ENCODE assay signal across 7 cellular contexts in the genomic region with DNA sequence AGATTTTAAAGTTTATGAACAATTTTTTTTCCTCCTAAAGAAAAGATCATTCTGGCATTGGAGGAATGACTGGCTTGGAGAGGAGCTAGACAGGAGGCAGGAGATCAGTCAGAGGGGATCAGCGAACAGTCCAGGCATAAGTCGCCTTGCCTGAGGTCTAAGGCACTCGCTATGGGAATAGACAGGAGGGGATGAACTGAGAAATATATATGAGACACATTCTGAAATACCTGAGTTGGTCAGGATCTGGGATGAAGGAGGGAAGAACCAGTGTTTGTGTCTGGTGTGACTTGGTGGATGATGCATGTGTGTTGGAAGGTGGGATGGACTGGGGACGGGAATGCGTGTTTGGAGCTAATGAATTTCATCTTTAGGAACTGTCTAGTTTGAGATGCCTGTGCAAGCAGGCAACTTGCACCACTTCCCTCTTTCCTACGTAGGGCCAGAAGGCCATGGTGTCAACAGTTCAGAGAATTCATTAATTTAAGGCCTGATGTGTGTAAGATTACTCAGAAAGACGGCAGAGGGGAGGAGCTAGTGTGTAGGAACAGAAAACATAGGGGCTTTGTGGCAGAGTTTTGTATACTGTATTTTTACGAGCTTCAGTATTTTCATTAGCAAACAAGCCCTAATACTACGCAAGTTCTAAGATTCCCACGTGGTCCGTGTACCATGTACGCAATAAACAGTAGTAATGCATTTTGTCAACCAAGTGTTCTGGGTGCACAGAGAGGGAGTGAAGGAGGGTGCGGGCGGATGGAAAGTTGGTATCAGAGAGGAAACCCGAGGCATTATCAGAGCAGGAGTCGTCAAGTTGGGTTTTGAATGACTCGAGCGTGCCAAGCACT. TPM values are rescaled to one million over a fixed set of nuclear protein-coding genes. Genes with fewer than 3 reads are reported as not detected.
DNase-seq lines count a peak whose midpoint lies in the region; ATAC-seq, FAIRE-seq and TF ChIP-seq lines count a peak whose summit lies in the region.

No MANE protein-coding gene starts in this region.

- H2AFZ ChIP-seq in K562 (ENCODE audit: low read depth, low read length): peak overlapping the region; percentile 99

- H3K27me3 ChIP-seq in SJCRH30 (no peaks in the 10 kb centered on the region), K562 (ENCODE audit: control insufficient read depth in 2 of 2, insufficient read depth in 2 of 2, low read length in 2 of 2) (no peaks in the 10 kb centered on the region), kidney epithelial cell (ENCODE audit: control insufficient read depth, insufficient read depth, low read length) (no peaks in the 10 kb centered on the region)

- CTCF ChIA-PET in K562 (lab: Yijun Ruan, JAX; ENCODE audit: low intra/inter-chr PET ratio): no interaction called here

- in situ Hi-C loops in K562 (cut with MboI): no loop called here

- H4K20me1 ChIP-seq in K562 (replicated peaks; ENCODE audit: control insufficient read depth, insufficient read depth, low read length): no peaks in the 10 kb centered on the region

- H3K9ac ChIP-seq in K562 (ENCODE audit: insufficient read depth in 1 of 2, low read depth in 2 of 2, low read length in 2 of 2): peak overlapping the region; percentile 75 to 96; a peak in 3 of 4 replicates

- peaks cover 9% of the 10 kb centered on the region; the same call in 1 of the 2 replicates for H3K36me3 ChIP-seq in SJCRH30
- peaks cover 31% of the 10 kb centered on the region for H3K36me3 ChIP-seq in K562 (ENCODE audit: control insufficient read depth, insufficient read depth, low read length)
- H3K36me3 ChIP-seq in kidney epithelial cell (ENCODE audit: control insufficient read depth, insufficient read depth, low read length): no peaks in the 10 kb centered on the region

- intact Hi-C loops in K562 (cut with micrococcal nuclease): no loop called here

- H3K9me3 ChIP-seq in SJCRH30 (replicated peaks): no peaks in the 10 kb centered on the region
- no peaks in the 10 kb centered on the region for H3K9me3 ChIP-seq in K562 (replicated peaks; ENCODE audit: control insufficient read depth, insufficient read depth, low read depth, low read length)

- H3K4me1 ChIP-seq in SJCRH30 (peaks cover 8% of the 10 kb centered on the region; the same call in 1 of the 2 replicates), K562 (replicated peaks in 1 of 2; ENCODE audit: control insufficient read depth in 2 of 2, insufficient read depth in 2 of 2, low read length in 2 of 2) (peaks cover 0 to 25% of the 10 kb centered on the region in 2 experiments; a peak in 2 of 5 replicates)

- peak overlapping the region; percentile 53; the same call in 1 of the 2 replicates for H3K27ac ChIP-seq in SJCRH30
- H3K27ac ChIP-seq in K562 (ENCODE audit: extremely low read depth, low read depth, low read length): peak overlapping the region; percentile 79

- TF ChIP-seq CTCF in K562 (IDR thresholded peaks at IDR 0.05 in 2 of 3, conservative IDR thresholded peaks at IDR 0.05 in 1 of 3; ENCODE audit: insufficient read depth in 2 of 3, low read depth in 1 of 3, low read length in 3 of 3) (no peak), kidney epithelial cell (IDR thresholded peaks at IDR 0.05; ENCODE audit: insufficient read depth, low read length, poor library complexity, severe bottlenecking) (no peak)

- H3K4me2 ChIP-seq in K562 (ENCODE audit: insufficient read depth, low read length): peak overlapping the region; percentile 99

- H3K4me3 ChIP-seq in SJCRH30 (peak overlapping the region; percentile 93), K562 (peak overlapping the region; percentile 70), kidney epithelial cell (ENCODE audit: low read depth, low read length) (peak overlapping the region; percentile 84)

- FAIRE-seq in K562 (lab: Jason Lieb, UNC): peak; percentile 61

- peak in 1 of 2 experiments; percentile 15 for DNase-seq in SJCRH30
- DNase-seq in K562 (ENCODE audit: extremely low read depth in 1 of 4, low spot score in 3 of 4): peak in 2 of 4 experiments; percentile 44 to 64
- DNase-seq in kidney epithelial cell (ENCODE audit: low read depth): no peak
- peak; percentile 17 to 63 (median 29) for DNase-seq in stimulated activated CD4-positive, alpha-beta T cell treated with anti-CD3 and anti-CD28 coated beads, TNF-alpha, amount 100 ng/mL, for 24 hours (ENCODE audit: low read depth in 3 of 3)
- no peak for DNase-seq in midbrain (lab: John Stamatoyannopoulos, UW)

- H3K79me2 ChIP-seq in K562 (ENCODE audit: control insufficient read depth, insufficient read depth, low read length): peaks cover 31% of the 10 kb centered on the region

- no peak for TF ChIP-seq POLR2A in K562 (conservative IDR thresholded peaks at IDR 0.05)

- no peaks in the 10 kb centered on the region for H3K9me1 ChIP-seq in K562 (ENCODE audit: control insufficient read depth, insufficient read depth, low read length)

- BruUV-seq in K562 (replicated peaks; lab: Mats Ljungman, UMichigan): TSS peak; percentile 45

- WGBS in K562 (ENCODE audit: insufficient coverage, low coverage, missing lambda C conversion rate): 1% methylated on average over 18 of the region's 18 CpGs

- no peak for TF ChIP-seq RAD21 in K562 (CRISPR knock-in tag; conservative IDR thresholded peaks at IDR 0.05 in 1 of 2, IDR thresholded peaks at IDR 0.05 in 1 of 2)

- ATAC-seq in GM18909 (IDR thresholded peaks at IDR 0.05; ENCODE audit: poor library complexity, unreplicated experiment): peak; percentile 23
- ATAC-seq in HG02981 (IDR thresholded peaks at IDR 0.05; ENCODE audit: unreplicated experiment): peak; percentile 15
- ATAC-seq in K562: peak; percentile 59

- TF ChIP-seq EP300 in K562 (IDR thresholded peaks at IDR 0.05; ENCODE audit: low read length): peak; percentile 21; the same call in 1 of the 2 replicates

- POLR2A ChIA-PET in K562 (lab: Yijun Ruan, JAX): interaction anchor here (1.0 to 3.9 kb wide), 5 partner anchors 11 to 522 kb away, joined by 4 to 12 read pairs (median 4); a partner anchor contains a TSS

TF ChIP-seq in K562, 482 proteins besides CTCF, POLR2A, EP300 and RAD21 (continues in another document):
- TF ChIP-seq ELF1 (tag; IDR thresholded peaks at IDR 0.05) (0 out of 2 replicates have a peak, but pooled peaks have one; percentile 25), TEAD2 (tag; IDR thresholded peaks at IDR 0.05) (no peak), MBD2 (IDR thresholded peaks at IDR 0.05; ENCODE audit: borderline replicate concordance, low read depth) (no peak), CEBPB (tag; IDR thresholded peaks at IDR 0.05) (0 out of 2 replicates have a peak, but pooled peaks have one; percentile 29), RCOR1 (IDR thresholded peaks at IDR 0.05; ENCODE audit: borderline replicate concordance in 1 of 2, low read depth in 2 of 2, low read length in 2 of 2) (0 out of 4 replicates have a peak, but pooled peaks of 1 of the 2 experiments have one; percentile 12), RUNX1 (IDR thresholded peaks at IDR 0.05; ENCODE audit: low read depth) (no peak), ATF7 (IDR thresholded peaks at IDR 0.05) (peak; percentile 12; the same call in 1 of the 2 replicates), CXXC5 (CRISPR knock-in tag; IDR thresholded peaks at IDR 0.05) (peak; percentile 32), BRF1 (IDR thresholded peaks at IDR 0.05; ENCODE audit: borderline replicate concordance, extremely low read depth, insufficient read length) (no peak), SIRT6 (IDR thresholded peaks at IDR 0.05; ENCODE audit: low read depth, low read length) (no peak)
- TF ChIP-seq, protein P1, sequence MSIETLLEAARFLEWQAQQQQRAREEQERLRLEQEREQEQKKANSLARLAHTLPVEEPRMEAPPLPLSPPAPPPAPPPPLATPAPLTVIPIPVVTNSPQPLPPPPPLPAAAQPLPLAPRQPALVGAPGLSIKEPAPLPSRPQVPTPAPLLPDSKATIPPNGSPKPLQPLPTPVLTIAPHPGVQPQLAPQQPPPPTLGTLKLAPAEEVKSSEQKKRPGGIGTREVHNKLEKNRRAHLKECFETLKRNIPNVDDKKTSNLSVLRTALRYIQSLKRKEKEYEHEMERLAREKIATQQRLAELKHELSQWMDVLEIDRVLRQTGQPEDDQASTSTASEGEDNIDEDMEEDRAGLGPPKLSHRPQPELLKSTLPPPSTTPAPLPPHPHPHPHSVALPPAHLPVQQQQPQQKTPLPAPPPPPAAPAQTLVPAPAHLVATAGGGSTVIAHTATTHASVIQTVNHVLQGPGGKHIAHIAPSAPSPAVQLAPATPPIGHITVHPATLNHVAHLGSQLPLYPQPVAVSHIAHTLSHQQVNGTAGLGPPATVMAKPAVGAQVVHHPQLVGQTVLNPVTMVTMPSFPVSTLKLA (conservative IDR thresholded peaks at IDR 0.05): peak in 1 of 2 experiments; percentile 57; a peak in 1 of 4 replicates

RNA-seq across cellular contexts. Expression of a gene that starts 0.8 kb away (rescaled TPM):
- 14.6 and 15.6 TPM in 2 replicates for total RNA-seq in SJCRH30 (2014; rRNA removed; shearing (Covaris generic))
- 29.4 and 51.4 TPM in 2 replicates for total RNA-seq in K562 (2011; cell fraction: chromatin; rRNA removed; ENCODE audit: low replicate concordance)
- 23.0 and 26.7 TPM in 2 replicates for total RNA-seq in K562 (2011; cell fraction: nucleolus; rRNA removed)
- 31.9 and 32.7 TPM in 2 replicates for total RNA-seq in K562 (2011; cell fraction: nucleoplasm; rRNA removed)
- total RNA-seq in K562 (2014; rRNA removed) (6.9 and 11.3 TPM in 2 replicates), K562 (2014; rRNA removed; fragmentation: Illumina TruSeq; extraction: Trizol) (11.4 and 12.1 TPM in 2 replicates), K562 (2015; rRNA removed; fragmentation: Illumina TruSeq; extraction: Trizol) (10.9 and 12.7 TPM in 2 replicates), K562 (2021) (12.9 and 13.5 TPM in 2 replicates), kidney epithelial cell (24.9 and 33.8 TPM in 2 replicates)
- polyA plus RNA-seq in K562 (2011; rRNA removed) (17.6 and 22.9 TPM in 2 replicates), K562 (2014; fragmentation: Illumina TruSeq; extraction: Trizol) (14.5 and 15.4 TPM in 2 replicates), K562 (2014; fragmentation: Nextera tagmentation; extraction: Ambion mirVana) (1 to 10 TPM; 5.3 to 9.1 TPM), K562 (2014; rRNA removed) (10.8 and 13.5 TPM in 2 replicates)
- polyA plus RNA-seq in K562 (2011; cell fraction: cytosol; rRNA removed): 22.9 and 29.8 TPM in 2 replicates
- polyA plus RNA-seq in K562 (2011; cell fraction: nucleus; rRNA removed): 78.3 and 85.3 TPM in 2 replicates
- polyA plus RNA-seq in K562 (2012): 11.1 and 22.0 TPM in 2 replicates
- polyA minus RNA-seq in K562 (2011; rRNA and poly(A)+ RNA removed): 21.9 and 34.4 TPM in 2 replicates
- polyA minus RNA-seq in K562 (2011; cell fraction: cytosol; rRNA and poly(A)+ RNA removed): 15.9 and 17.8 TPM in 2 replicates
- 26.7 and 45.1 TPM in 2 replicates for polyA minus RNA-seq in K562 (2011; cell fraction: nucleus; rRNA and poly(A)+ RNA removed)

Comparison
In these comparisons a context has a peak if more than half of its experiments do, and no peak if none do; other contexts are left out.
1. DNase-seq: peak in stimulated activated CD4-positive, alpha-beta T cell treated with anti-CD3 and anti-CD28 coated beads, TNF-alpha, amount 100 ng/mL, for 24 hours (3 of 3); none in kidney epithelial cell (single experiment) and midbrain (single experiment).
2. Peak in every context shown above with its lines, with median percentiles within 50 percentile points of each other: ATAC-seq and H3K4me3 ChIP-seq.